8 cellular contexts compared by ENCODE assay signal in the genomic region with DNA sequence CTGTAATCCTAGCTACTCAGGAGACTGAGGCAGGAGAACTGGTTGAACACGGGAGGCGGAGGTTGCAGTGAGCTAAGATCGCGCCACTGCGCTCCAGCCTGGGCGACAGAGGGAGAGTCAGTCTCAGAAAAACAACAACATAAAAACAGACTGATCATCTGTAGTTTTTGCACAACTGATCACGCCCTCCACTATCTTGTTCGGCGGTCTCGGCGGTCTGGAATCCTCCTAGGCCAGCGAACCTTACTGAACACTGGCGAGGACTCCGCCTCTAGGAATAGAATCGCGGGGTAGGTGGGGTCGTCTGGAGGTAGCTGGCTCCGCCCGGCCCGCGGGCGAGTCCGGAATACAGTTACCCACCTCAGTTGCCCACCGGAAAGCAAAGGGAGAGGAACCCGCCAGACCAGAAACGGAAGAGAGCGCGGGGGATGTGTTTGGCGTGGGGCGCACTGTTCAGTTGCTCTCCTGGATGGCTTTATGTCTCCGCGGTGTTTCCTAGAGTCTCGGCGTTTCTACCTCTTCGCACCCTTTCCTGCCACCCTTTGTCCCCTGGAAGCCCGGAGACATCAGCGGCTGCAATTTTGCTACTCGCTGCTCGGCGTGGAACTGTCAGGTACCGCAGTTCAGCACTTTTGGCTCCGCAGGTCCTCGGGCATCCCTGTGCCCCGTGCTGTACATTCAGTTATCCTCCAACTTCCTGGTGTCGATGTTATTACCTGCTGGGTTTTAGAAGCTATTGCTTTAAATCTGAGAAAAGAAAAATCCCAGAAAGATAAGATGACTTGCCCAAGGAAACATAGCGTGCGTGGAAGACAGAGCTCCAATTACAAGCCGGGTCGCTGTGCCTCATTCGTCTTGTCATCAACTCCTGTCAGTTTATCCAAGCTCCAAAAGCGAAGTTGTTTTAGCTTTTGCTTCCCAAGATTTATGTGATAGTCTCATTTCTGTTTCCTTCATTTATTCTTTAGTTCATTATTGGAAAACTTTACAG. TPM values are rescaled to one million over a fixed set of nuclear protein-coding genes. Genes with fewer than 3 reads are reported as not detected.
A peak's percentile ranks its signal among the peaks of the same experiment; 100 is the strongest.
DNase-seq lines count a peak whose midpoint lies in the region; ATAC-seq, FAIRE-seq and TF ChIP-seq lines count a peak whose summit lies in the region.

No MANE protein-coding gene starts in this region.

- no peak for FAIRE-seq in bronchial epithelial cell (lab: Jason Lieb, UNC)

- no peaks in the 10 kb centered on the region for H3K9me3 ChIP-seq in WERI-Rb-1 (ENCODE audit: severe bottlenecking)
- no peaks in the 10 kb centered on the region for H3K9me3 ChIP-seq in spleen

- WGBS in spleen, 5 donors: 0 to 1% (median 0%) methylated on average over 50 to 51 of the region's 51 CpGs

- peaks cover 3 to 61% (median 33%) of the 10 kb centered on the region in 6 donors for H3K4me1 ChIP-seq in spleen

- H3K36me3 ChIP-seq in WERI-Rb-1 (no peaks in the 10 kb centered on the region), bronchial epithelial cell (ENCODE audit: control insufficient read depth, insufficient read depth, low read length) (no peaks in the 10 kb centered on the region), spleen (peaks cover 0 to 15% (median 1%) of the 10 kb centered on the region in 6 donors)

- H3K4me3 ChIP-seq in WERI-Rb-1 (ENCODE audit: low read depth, low read length): peak overlapping the region; percentile 82
- H3K4me3 ChIP-seq in bronchial epithelial cell (ENCODE audit: low read depth, low read length): peak overlapping the region; percentile 68
- H3K4me3 ChIP-seq in spleen: peak overlapping the region; percentile 59 to 94 (median 69)

- no peak for TF ChIP-seq POLR2A in spleen (IDR thresholded peaks at IDR 0.05)

- H3K27ac ChIP-seq in WERI-Rb-1 (no peak overlapping the region), spleen (peak overlapping the region; percentile 74 to 89 (median 82))

- peak; percentile 99 for ATAC-seq in GM18909 (IDR thresholded peaks at IDR 0.05; ENCODE audit: poor library complexity, unreplicated experiment)
- ATAC-seq in HG03139 (IDR thresholded peaks at IDR 0.05; ENCODE audit: unreplicated experiment): peak; percentile 95

- DNase-seq in AG08396 (ENCODE audit: low spot score): peak; percentile 87
- peak; percentile 44 for DNase-seq in NCI-H2196 treated with DMSO at 0.1 percent for 48 hours (lab: John Stamatoyannopoulos, UW; ENCODE audit: unreplicated experiment)
- peak; percentile 78 for DNase-seq in WERI-Rb-1
- DNase-seq in bronchial epithelial cell (ENCODE audit: low read depth): peak; percentile 50
- peak; percentile 77 for DNase-seq in inferior parietal cortex (ENCODE audit: extremely low spot score)
- peak; percentile 94 for DNase-seq in spleen

- intact Hi-C loops in spleen (cut with DNase I; ENCODE audit: low total_unique reads): no loop called here

- TF ChIP-seq CTCF in WERI-Rb-1 (IDR thresholded peaks at IDR 0.05; ENCODE audit: low read depth, low read length) (no peak), bronchial epithelial cell (IDR thresholded peaks at IDR 0.05; ENCODE audit: insufficient read depth, low read length, severe bottlenecking) (no peak), spleen (IDR thresholded peaks at IDR 0.05 in 8 of 11, conservative IDR thresholded peaks at IDR 0.05 in 3 of 11) (no peak)

- H3K27me3 ChIP-seq in WERI-Rb-1 (ENCODE audit: insufficient read depth, low read depth, severe bottlenecking) (no peaks in the 10 kb centered on the region), bronchial epithelial cell (ENCODE audit: control insufficient read depth, insufficient read depth, low read length) (no peaks in the 10 kb centered on the region), spleen (replicated peaks in 1 of 7) (no peaks in the 10 kb centered on the region)

RNA-seq across cellular contexts. Expression of a gene that starts 24.9 kb away (rescaled TPM):
- total RNA-seq in bronchial epithelial cell (3.7 and 3.8 TPM in 2 replicates), spleen (10 to 100 TPM in 3 of 7 donors, 1 to 10 TPM in 4; 6.7 to 12.8 (median 9.4) TPM)
- polyA plus RNA-seq in spleen: 10 to 100 TPM; 15.0 to 23.2 (median 15.1) TPM

RNA-seq across cellular contexts. Expression of a gene that starts 35.3 kb away (rescaled TPM):
- total RNA-seq in bronchial epithelial cell (25.7 and 25.8 TPM in 2 replicates), spleen (10 to 100 TPM; 24.7 to 36.9 (median 30.5) TPM)
- polyA plus RNA-seq in spleen: 10 to 100 TPM; 25.2 to 28.0 (median 27.9) TPM

Comparison
In these comparisons a context has a peak if more than half of its experiments do, and no peak if none do; other contexts are left out.
1. DNase-seq: peak in every context shown above with its lines; median percentile 94 in spleen; 87 in AG08396; 78 in WERI-Rb-1; 77 in inferior parietal cortex; 50 in bronchial epithelial cell; 44 in NCI-H2196 treated with DMSO at 0.1 percent for 48 hours.